ENCODE assay signal across 15 cellular contexts in genomic region chr6:125947581-125947980, GRCh38. TPM values are rescaled to one million over a fixed set of nuclear protein-coding genes. Genes with fewer than 3 reads are reported as not detected.
A peak's percentile ranks its signal among the peaks of the same experiment; 100 is the strongest.
DNase-seq lines count a peak whose midpoint lies in the region; ATAC-seq and TF ChIP-seq lines count a peak whose summit lies in the region.
"Had no signal": no experiment of that assay in that cellular context is flagged by ENCODE, and none has a peak within 500 bp of the region (broad histone marks: within the 10 kb centered on the region; RNA-seq: fewer than 3 reads in every experiment).

No MANE protein-coding gene starts in this region.

- TF ChIP-seq CTCF in lung (IDR thresholded peaks at IDR 0.05; ENCODE audit: control extremely low read depth, extremely low read depth): no peak

- no peaks in the 10 kb centered on the region for H3K36me3 ChIP-seq in lung (ENCODE audit: control insufficient read depth in 2 of 2, insufficient read depth in 2 of 2, low read length in 2 of 2)
- H3K36me3 ChIP-seq: Peyer's patch had no signal

- no peaks in the 10 kb centered on the region for H3K27me3 ChIP-seq in lung (ENCODE audit: control insufficient read depth, insufficient read depth)
- H3K27me3 ChIP-seq: Peyer's patch had no signal

- peaks cover 16% of the 10 kb centered on the region for H3K27me3 Mint-ChIP-seq in stimulated activated naive CD8-positive, alpha-beta T cell treated with anti-CD3 and anti-CD28 coated beads, Interleukin-15, amount 100 ng/mL, for 72 hours

- peak; percentile 60 for DNase-seq in AG20443 (ENCODE audit: low spot score)
- peak; percentile 18 for DNase-seq in NCI-H2196 (lab: John Stamatoyannopoulos, UW; ENCODE audit: unreplicated experiment)
- peak; percentile 59 for DNase-seq in dedifferentiated amniotic fluid mesenchymal stem cell (ENCODE audit: extremely low spot score)
- peak; percentile 82 for DNase-seq in lung (ENCODE audit: low spot score)
- DNase-seq in KG1 (lab: John Stamatoyannopoulos, UW): no peak
- DNase-seq in stimulated activated naive CD8-positive, alpha-beta T cell treated with anti-CD3 and anti-CD28 coated beads, Interleukin-15, amount 100 ng/mL, for 72 hours: no peak
- DNase-seq: NCI-H1417 treated with DMSO at 0.1 percent for 48 hours, NCI-H510A, trophoblast cell had no signal

- no peaks in the 10 kb centered on the region for H3K9me3 ChIP-seq in lung (ENCODE audit: control insufficient read depth in 2 of 2, insufficient read depth in 1 of 2, low read length in 1 of 2)
- H3K9me3 ChIP-seq: Peyer's patch had no signal

- WGBS in lung, 2 donors: 67 to 89% methylated on average over 2 of the region's 2 CpGs

- no peak overlapping the region for H3K27ac ChIP-seq in lung (ENCODE audit: low read depth in 1 of 2, low read length in 1 of 2)
- H3K27ac ChIP-seq: parathyroid adenoma had no signal

- peaks cover 0 to 8% of the 10 kb centered on the region in 2 donors for H3K4me1 ChIP-seq in lung (ENCODE audit: control insufficient read depth in 2 of 2, insufficient read depth in 2 of 2, low read length in 2 of 2)
- H3K4me1 ChIP-seq: parathyroid adenoma had no signal

- no peak overlapping the region for H3K27ac Mint-ChIP-seq in stimulated activated naive CD8-positive, alpha-beta T cell treated with anti-CD3 and anti-CD28 coated beads, Interleukin-15, amount 100 ng/mL, for 72 hours
- H3K27ac Mint-ChIP-seq: activated naive CD4-positive, alpha-beta T cell treated with anti-CD3 and anti-CD28 coated beads, Interleukin-2, amount 50 U/mL, for 24 hours; B cell had no signal

- H3K9me3 Mint-ChIP-seq in stimulated activated naive CD8-positive, alpha-beta T cell treated with anti-CD3 and anti-CD28 coated beads, Interleukin-15, amount 100 ng/mL, for 72 hours: no peaks in the 10 kb centered on the region
- H3K9me3 Mint-ChIP-seq: activated naive CD4-positive, alpha-beta T cell treated with anti-CD3 and anti-CD28 coated beads, Interleukin-2, amount 50 U/mL, for 24 hours had no signal

- H3K4me3 ChIP-seq in lung: no peak overlapping the region
- H3K4me3 ChIP-seq: Peyer's patch had no signal

- ATAC-seq in lung (ENCODE audit: insufficient read depth, low FRiP score): peak; percentile 35
- ATAC-seq in GM21515 (IDR thresholded peaks at IDR 0.05; ENCODE audit: unreplicated experiment): no peak
- ATAC-seq in stimulated activated naive CD8-positive, alpha-beta T cell treated with anti-CD3 and anti-CD28 coated beads, Interleukin-15, amount 100 ng/mL, for 72 hours: no peak
- ATAC-seq in HG03565 (IDR thresholded peaks at IDR 0.05; ENCODE audit: unreplicated experiment): no peak

- no peaks in the 10 kb centered on the region for H3K4me1 Mint-ChIP-seq in stimulated activated naive CD8-positive, alpha-beta T cell treated with anti-CD3 and anti-CD28 coated beads, Interleukin-15, amount 100 ng/mL, for 72 hours
- H3K4me1 Mint-ChIP-seq: B cell had no signal

- H3K4me3 Mint-ChIP-seq in stimulated activated naive CD8-positive, alpha-beta T cell treated with anti-CD3 and anti-CD28 coated beads, Interleukin-15, amount 100 ng/mL, for 72 hours: no peak overlapping the region
- H3K4me3 Mint-ChIP-seq: activated naive CD4-positive, alpha-beta T cell treated with anti-CD3 and anti-CD28 coated beads, Interleukin-2, amount 50 U/mL, for 24 hours; B cell had no signal

RNA-seq across cellular contexts. Expression of gene HINT3, which starts 9.0 kb away (rescaled TPM):
- total RNA-seq in lung: 10 to 100 TPM; 22.3 to 41.9 TPM
- polyA plus RNA-seq in lung: 10 to 100 TPM in 1 of 2 donors, 1 to 10 TPM in 1; 8.1 to 19.2 TPM

RNA-seq across cellular contexts. Expression of gene TRMT11, which starts 38.8 kb away (rescaled TPM):
- 10 to 100 TPM; 17.0 to 46.1 TPM for total RNA-seq in lung
- polyA plus RNA-seq in lung: 10 to 100 TPM in 1 of 2 donors, 1 to 10 TPM in 1; 9.9 to 13.6 TPM

Comparison
In these comparisons a context has a peak if more than half of its experiments do, and no peak if none do; other contexts are left out.
1. DNase-seq: peak in AG20443 (single experiment), NCI-H2196 (single experiment), dedifferentiated amniotic fluid mesenchymal stem cell (single experiment) and lung (single experiment); none in KG1 (single experiment) and stimulated activated naive CD8-positive, alpha-beta T cell treated with anti-CD3 and anti-CD28 coated beads, Interleukin-15, amount 100 ng/mL, for 72 hours (0 of 2).